In the genomic region with DNA sequence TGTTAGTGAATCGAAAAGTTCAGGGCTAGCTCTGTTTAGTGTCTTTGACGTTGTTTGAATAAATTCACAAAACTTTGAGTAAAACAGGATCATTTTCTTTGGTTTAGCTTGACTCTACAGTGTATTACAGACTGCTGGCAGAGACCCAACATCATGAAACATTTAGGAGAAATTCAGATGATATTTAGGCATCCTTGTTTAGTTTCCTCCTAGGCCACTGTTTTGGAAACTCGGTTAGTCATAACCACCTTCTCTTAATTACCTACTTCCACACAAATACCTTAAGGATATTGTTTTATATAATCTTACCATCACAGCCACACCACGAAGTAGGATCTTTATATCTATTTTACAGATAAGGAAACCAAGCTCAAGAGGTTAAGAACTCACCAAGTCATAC, we compare ENCODE assay signal across 13 cellular contexts. TPM values are rescaled to one million over a fixed set of nuclear protein-coding genes. Genes with fewer than 3 reads are reported as not detected.
DNase-seq lines count a peak whose midpoint lies in the region; ATAC-seq and TF ChIP-seq lines count a peak whose summit lies in the region.
"Had no signal": no experiment of that assay in that cellular context is flagged by ENCODE, and none has a peak within 500 bp of the region (broad histone marks: within the 10 kb centered on the region; RNA-seq: fewer than 3 reads in every experiment).

No MANE protein-coding gene starts in this region.

- H3K4me3 ChIP-seq in prostate gland, result no peak overlapping the region
- H3K4me3 ChIP-seq: esophagus squamous epithelium had no signal

- H3K4me1 ChIP-seq in prostate gland (replicated peaks), result no peaks in the 10 kb centered on the region

- in situ Hi-C loops in Caki2 (cut with HindIII; ENCODE audit: low pct_unique_long_range_greater_than_20kb, low sequenced_read_pairs), result no loop called here

- H3K4me1 Mint-ChIP-seq in osteocyte (ENCODE audit: unreplicated experiment) (peaks cover 47% of the 10 kb centered on the region), type B pancreatic cell (ENCODE audit: unreplicated experiment) (peaks cover 48% of the 10 kb centered on the region)

- WGBS in prostate gland, result 65% methylated on average over 4 of the region's 4 CpGs

- no peaks in the 10 kb centered on the region for H3K9me3 Mint-ChIP-seq in osteocyte (ENCODE audit: unreplicated experiment)
- no peaks in the 10 kb centered on the region for H3K9me3 Mint-ChIP-seq in type B pancreatic cell
- H3K9me3 Mint-ChIP-seq: activated CD4-positive, alpha-beta memory T cell treated with anti-CD3 and anti-CD28 coated beads for 36 hours; CD14-positive monocyte had no signal

- ATAC-seq in HG02852 (IDR thresholded peaks at IDR 0.05; ENCODE audit: unreplicated experiment), result no peak

- H3K4me3 Mint-ChIP-seq in osteocyte (ENCODE audit: unreplicated experiment) (no peak overlapping the region), type B pancreatic cell (no peak overlapping the region)
- H3K4me3 Mint-ChIP-seq: activated CD4-positive, alpha-beta memory T cell treated with anti-CD3 and anti-CD28 coated beads for 36 hours; CD14-positive monocyte had no signal

- H3K27ac Mint-ChIP-seq in osteocyte (ENCODE audit: unreplicated experiment) (peak overlapping the region; percentile 70), type B pancreatic cell (no peak overlapping the region)
- H3K27ac Mint-ChIP-seq: activated CD4-positive, alpha-beta memory T cell treated with anti-CD3 and anti-CD28 coated beads for 36 hours; activated T-helper 2 cell treated with anti-CD3 and anti-CD28 coated beads, Interferon-gamma antibody, Interleukin-2, Interleukin-4, amounts not matched to agents 10 μg/mL and 5 μg/mL and 100 μg/mL, durations not matched to agents 14 hours and 24 hours and 36 hours had no signal

- H3K27ac ChIP-seq in prostate gland, result no peak overlapping the region
- H3K27ac ChIP-seq: esophagus squamous epithelium had no signal

- DNase-seq in Caki2 (ENCODE audit: low read depth) (peak; percentile 50), M059J (ENCODE audit: low read depth) (peak; percentile 85), fibroblast of gingiva (ENCODE audit: low read depth) (peak; percentile 72), osteocyte (ENCODE audit: extremely low spot score, unreplicated experiment) (no peak), DMS79 treated with DMSO at 0.1 percent for 48 hours (lab: John Stamatoyannopoulos, UW) (no peak), type B pancreatic cell (ENCODE audit: extremely low spot score, unreplicated experiment) (no peak), prostate gland (ENCODE audit: low spot score) (no peak)
- DNase-seq: activated CD4-positive, alpha-beta memory T cell treated with anti-CD3 and anti-CD28 coated beads for 36 hours; esophagus squamous epithelium; nucleus accumbens had no signal

- H3K27me3 Mint-ChIP-seq in osteocyte (ENCODE audit: unreplicated experiment) (no peaks in the 10 kb centered on the region), type B pancreatic cell (no peaks in the 10 kb centered on the region)
- H3K27me3 Mint-ChIP-seq: activated CD4-positive, alpha-beta memory T cell treated with anti-CD3 and anti-CD28 coated beads for 36 hours had no signal

- no peaks in the 10 kb centered on the region for H3K9me3 ChIP-seq in prostate gland
- H3K9me3 ChIP-seq: esophagus squamous epithelium had no signal

- TF ChIP-seq POLR2A in prostate gland (IDR thresholded peaks at IDR 0.05), result no peak

- H3K36me3 Mint-ChIP-seq in osteocyte (ENCODE audit: unreplicated experiment) (peaks cover 2% of the 10 kb centered on the region), type B pancreatic cell (peaks cover 24% of the 10 kb centered on the region)

- TF ChIP-seq CTCF in osteocyte (IDR thresholded peaks at IDR 0.05) (no peak), type B pancreatic cell (conservative IDR thresholded peaks at IDR 0.05) (no peak), prostate gland (IDR thresholded peaks at IDR 0.05) (no peak)

- no peaks in the 10 kb centered on the region for H3K27me3 ChIP-seq in prostate gland (replicated peaks; ENCODE audit: insufficient read depth)
- H3K27me3 ChIP-seq: esophagus squamous epithelium had no signal

- intact Hi-C loops in prostate gland (cut with DNase I), result no loop called here

- no peaks in the 10 kb centered on the region for H3K36me3 ChIP-seq in prostate gland
- H3K36me3 ChIP-seq: esophagus squamous epithelium had no signal

RNA-seq across cellular contexts. Expression of gene LIMS1, which starts 7.8 kb away (rescaled TPM):
- total RNA-seq in Caki2 (2014; rRNA removed; shearing (Covaris generic); ENCODE audit: low replicate concordance), result 156 and 173 TPM in 2 replicates
- total RNA-seq in M059J (2014; rRNA removed; shearing (Covaris generic)), result 20.3 and 37.8 TPM in 2 replicates
- total RNA-seq in osteocyte, result 69.6 and 74.4 TPM in 2 replicates
- 40.9 and 43.5 TPM in 2 replicates for total RNA-seq in type B pancreatic cell (ENCODE audit: low replicate concordance)
- total RNA-seq in prostate gland, result 10 to 100 TPM; 82.9 to 90.4 TPM

Comparison
In these comparisons a context has a peak if more than half of its experiments do, and no peak if none do; other contexts are left out.
1. DNase-seq: peak in Caki2 (single experiment), M059J (single experiment) and fibroblast of gingiva (single experiment); none in osteocyte (single experiment), DMS79 treated with DMSO at 0.1 percent for 48 hours (single experiment), type B pancreatic cell (single experiment) and prostate gland (single experiment).